ENCODE assay signal across 1 cellular context in the genomic region with DNA sequence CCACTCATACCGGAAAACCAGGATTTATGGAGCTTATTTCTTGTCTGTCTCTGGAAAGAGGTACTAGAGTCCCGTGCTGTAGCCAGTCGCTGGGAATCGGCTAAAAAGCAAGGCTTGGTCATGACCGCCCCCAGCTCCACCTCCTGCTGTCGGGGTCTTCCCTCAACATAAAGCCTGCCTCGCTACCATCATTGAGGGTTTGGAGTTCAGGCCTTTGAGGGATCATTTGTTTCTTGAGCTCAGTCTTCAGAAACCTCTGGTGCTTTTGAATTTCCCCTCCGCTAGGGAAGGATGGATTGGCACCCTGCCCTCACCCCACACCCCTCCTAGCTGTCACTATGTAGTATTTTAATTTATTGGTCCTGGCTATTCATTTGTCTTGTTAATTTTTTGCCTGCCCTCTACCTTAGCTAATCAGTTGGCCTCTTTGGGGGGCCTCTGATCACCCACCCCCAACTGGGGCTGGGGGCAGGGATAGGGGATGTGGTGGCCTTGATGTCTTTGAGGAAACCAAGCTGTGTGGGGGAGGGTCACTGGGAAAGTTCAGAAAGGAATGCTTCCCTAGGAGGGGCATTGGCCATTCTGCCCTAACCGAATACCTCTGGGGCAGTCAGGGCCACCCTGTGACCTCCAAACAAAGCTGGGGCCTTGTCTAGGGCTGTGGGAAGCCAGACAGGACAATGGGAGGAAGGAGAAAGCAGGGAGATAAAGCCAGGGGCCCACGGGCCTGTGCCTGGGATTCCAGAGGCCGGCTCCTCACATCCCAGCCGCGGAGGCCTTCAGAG.
TF ChIP-seq lines count a peak whose summit lies in the region.

No MANE protein-coding gene starts in this region.

TF ChIP-seq in WTC11, 78 proteins besides CTCF, POLR2A, EP300 and RAD21 (continued from another document):
- TF ChIP-seq, protein P1, sequence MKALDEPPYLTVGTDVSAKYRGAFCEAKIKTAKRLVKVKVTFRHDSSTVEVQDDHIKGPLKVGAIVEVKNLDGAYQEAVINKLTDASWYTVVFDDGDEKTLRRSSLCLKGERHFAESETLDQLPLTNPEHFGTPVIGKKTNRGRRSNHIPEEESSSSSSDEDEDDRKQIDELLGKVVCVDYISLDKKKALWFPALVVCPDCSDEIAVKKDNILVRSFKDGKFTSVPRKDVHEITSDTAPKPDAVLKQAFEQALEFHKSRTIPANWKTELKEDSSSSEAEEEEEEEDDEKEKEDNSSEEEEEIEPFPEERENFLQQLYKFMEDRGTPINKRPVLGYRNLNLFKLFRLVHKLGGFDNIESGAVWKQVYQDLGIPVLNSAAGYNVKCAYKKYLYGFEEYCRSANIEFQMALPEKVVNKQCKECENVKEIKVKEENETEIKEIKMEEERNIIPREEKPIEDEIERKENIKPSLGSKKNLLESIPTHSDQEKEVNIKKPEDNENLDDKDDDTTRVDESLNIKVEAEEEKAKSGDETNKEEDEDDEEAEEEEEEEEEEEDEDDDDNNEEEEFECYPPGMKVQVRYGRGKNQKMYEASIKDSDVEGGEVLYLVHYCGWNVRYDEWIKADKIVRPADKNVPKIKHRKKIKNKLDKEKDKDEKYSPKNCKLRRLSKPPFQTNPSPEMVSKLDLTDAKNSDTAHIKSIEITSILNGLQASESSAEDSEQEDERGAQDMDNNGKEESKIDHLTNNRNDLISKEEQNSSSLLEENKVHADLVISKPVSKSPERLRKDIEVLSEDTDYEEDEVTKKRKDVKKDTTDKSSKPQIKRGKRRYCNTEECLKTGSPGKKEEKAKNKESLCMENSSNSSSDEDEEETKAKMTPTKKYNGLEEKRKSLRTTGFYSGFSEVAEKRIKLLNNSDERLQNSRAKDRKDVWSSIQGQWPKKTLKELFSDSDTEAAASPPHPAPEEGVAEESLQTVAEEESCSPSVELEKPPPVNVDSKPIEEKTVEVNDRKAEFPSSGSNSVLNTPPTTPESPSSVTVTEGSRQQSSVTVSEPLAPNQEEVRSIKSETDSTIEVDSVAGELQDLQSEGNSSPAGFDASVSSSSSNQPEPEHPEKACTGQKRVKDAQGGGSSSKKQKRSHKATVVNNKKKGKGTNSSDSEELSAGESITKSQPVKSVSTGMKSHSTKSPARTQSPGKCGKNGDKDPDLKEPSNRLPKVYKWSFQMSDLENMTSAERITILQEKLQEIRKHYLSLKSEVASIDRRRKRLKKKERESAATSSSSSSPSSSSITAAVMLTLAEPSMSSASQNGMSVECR (CRISPR knock-in tag; IDR thresholded peaks at IDR 0.05; ENCODE audit: borderline replicate concordance): 0 out of 2 replicates have a peak, but pooled peaks have one; percentile 40
- TF ChIP-seq JUN (CRISPR knock-in tag; IDR thresholded peaks at IDR 0.05) (0 out of 2 replicates have a peak, but pooled peaks have one; percentile 33), ZNF263 (CRISPR knock-in tag; IDR thresholded peaks at IDR 0.05; ENCODE audit: low read depth) (no peak), TEAD4 (CRISPR knock-in tag; IDR thresholded peaks at IDR 0.05) (peak; percentile 39; the same call in 1 of the 2 replicates), ZNF423 (CRISPR knock-in tag; IDR thresholded peaks at IDR 0.05) (peak; percentile 99), SP1 (CRISPR knock-in tag; conservative IDR thresholded peaks at IDR 0.05) (peak; percentile 47), USF1 (CRISPR knock-in tag; IDR thresholded peaks at IDR 0.05) (peak; percentile 33; the same call in 1 of the 2 replicates), ZNF512 (CRISPR knock-in tag; IDR thresholded peaks at IDR 0.05; ENCODE audit: borderline replicate concordance) (no peak), OVOL2 (CRISPR knock-in tag; IDR thresholded peaks at IDR 0.05; ENCODE audit: borderline replicate concordance) (no peak)
- TF ChIP-seq, protein P2, sequence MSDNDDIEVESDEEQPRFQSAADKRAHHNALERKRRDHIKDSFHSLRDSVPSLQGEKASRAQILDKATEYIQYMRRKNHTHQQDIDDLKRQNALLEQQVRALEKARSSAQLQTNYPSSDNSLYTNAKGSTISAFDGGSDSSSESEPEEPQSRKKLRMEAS (CRISPR knock-in tag; IDR thresholded peaks at IDR 0.05): 0 out of 2 replicates have a peak, but pooled peaks have one; percentile 25
